ENCODE assay signal across 2 cellular contexts in genomic region chrX:103742339-103742738, GRCh38.
TF ChIP-seq lines count a peak whose summit lies in the region.

No MANE protein-coding gene starts in this region.

TF ChIP-seq in GM23338, 12 proteins besides CTCF, POLR2A, EP300 and RAD21 (continued from another document):
- TF ChIP-seq, protein P1, sequence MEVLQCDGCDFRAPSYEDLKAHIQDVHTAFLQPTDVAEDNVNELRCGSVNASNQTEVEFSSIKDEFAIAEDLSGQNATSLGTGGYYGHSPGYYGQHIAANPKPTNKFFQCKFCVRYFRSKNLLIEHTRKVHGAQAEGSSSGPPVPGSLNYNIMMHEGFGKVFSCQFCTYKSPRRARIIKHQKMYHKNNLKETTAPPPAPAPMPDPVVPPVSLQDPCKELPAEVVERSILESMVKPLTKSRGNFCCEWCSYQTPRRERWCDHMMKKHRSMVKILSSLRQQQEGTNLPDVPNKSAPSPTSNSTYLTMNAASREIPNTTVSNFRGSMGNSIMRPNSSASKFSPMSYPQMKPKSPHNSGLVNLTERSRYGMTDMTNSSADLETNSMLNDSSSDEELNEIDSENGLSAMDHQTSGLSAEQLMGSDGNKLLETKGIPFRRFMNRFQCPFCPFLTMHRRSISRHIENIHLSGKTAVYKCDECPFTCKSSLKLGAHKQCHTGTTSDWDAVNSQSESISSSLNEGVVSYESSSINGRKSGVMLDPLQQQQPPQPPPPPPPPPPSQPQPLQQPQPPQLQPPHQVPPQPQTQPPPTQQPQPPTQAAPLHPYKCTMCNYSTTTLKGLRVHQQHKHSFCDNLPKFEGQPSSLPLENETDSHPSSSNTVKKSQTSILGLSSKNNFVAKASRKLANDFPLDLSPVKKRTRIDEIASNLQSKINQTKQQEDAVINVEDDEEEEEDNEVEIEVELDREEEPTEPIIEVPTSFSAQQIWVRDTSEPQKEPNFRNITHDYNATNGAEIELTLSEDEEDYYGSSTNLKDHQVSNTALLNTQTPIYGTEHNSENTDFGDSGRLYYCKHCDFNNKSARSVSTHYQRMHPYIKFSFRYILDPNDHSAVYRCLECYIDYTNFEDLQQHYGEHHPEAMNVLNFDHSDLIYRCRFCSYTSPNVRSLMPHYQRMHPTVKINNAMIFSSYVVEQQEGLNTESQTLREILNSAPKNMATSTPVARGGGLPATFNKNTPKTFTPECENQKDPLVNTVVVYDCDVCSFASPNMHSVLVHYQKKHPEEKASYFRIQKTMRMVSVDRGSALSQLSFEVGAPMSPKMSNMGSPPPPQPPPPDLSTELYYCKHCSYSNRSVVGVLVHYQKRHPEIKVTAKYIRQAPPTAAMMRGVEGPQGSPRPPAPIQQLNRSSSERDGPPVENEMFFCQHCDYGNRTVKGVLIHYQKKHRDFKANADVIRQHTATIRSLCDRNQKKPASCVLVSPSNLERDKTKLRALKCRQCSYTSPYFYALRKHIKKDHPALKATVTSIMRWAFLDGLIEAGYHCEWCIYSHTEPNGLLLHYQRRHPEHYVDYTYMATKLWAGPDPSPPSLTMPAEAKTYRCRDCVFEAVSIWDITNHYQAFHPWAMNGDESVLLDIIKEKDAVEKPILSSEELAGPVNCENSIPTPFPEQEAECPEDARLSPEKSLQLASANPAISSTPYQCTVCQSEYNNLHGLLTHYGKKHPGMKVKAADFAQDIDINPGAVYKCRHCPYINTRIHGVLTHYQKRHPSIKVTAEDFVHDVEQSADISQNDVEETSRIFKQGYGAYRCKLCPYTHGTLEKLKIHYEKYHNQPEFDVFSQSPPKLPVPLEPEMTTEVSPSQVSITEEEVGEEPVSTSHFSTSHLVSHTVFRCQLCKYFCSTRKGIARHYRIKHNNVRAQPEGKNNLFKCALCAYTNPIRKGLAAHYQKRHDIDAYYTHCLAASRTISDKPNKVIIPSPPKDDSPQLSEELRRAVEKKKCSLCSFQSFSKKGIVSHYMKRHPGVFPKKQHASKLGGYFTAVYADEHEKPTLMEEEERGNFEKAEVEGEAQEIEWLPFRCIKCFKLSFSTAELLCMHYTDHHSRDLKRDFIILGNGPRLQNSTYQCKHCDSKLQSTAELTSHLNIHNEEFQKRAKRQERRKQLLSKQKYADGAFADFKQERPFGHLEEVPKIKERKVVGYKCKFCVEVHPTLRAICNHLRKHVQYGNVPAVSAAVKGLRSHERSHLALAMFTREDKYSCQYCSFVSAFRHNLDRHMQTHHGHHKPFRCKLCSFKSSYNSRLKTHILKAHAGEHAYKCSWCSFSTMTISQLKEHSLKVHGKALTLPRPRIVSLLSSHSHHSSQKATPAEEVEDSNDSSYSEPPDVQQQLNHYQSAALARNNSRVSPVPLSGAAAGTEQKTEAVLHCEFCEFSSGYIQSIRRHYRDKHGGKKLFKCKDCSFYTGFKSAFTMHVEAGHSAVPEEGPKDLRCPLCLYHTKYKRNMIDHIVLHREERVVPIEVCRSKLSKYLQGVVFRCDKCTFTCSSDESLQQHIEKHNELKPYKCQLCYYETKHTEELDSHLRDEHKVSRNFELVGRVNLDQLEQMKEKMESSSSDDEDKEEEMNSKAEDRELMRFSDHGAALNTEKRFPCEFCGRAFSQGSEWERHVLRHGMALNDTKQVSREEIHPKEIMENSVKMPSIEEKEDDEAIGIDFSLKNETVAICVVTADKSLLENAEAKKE (CRISPR knock-in tag; IDR thresholded peaks at IDR 0.05): no peak
- TF ChIP-seq REST (IDR thresholded peaks at IDR 0.05; ENCODE audit: unreplicated experiment) (no peak), JUNB (IDR thresholded peaks at IDR 0.05; ENCODE audit: unreplicated experiment) (no peak), ZNF331 (CRISPR knock-in tag; IDR thresholded peaks at IDR 0.05; ENCODE audit: low read depth) (no peak), ZNF114 (CRISPR knock-in tag; IDR thresholded peaks at IDR 0.05) (no peak), POLR2AphosphoS5 (IDR thresholded peaks at IDR 0.05; ENCODE audit: low read depth) (peak; percentile 56; the same call in 1 of the 2 replicates), NANOG (IDR thresholded peaks at IDR 0.05; ENCODE audit: borderline replicate concordance) (peak; percentile 96), CREB1 (CRISPR knock-in tag; IDR thresholded peaks at IDR 0.05; ENCODE audit: low read depth) (no peak)

TF ChIP-seq in WTC11, 78 proteins besides CTCF, POLR2A, EP300 and RAD21 (continued from another document):
- no peak for TF ChIP-seq ERG (CRISPR knock-in tag; IDR thresholded peaks at IDR 0.05)
- TF ChIP-seq MXD4 (CRISPR knock-in tag; IDR thresholded peaks at IDR 0.05; ENCODE audit: borderline replicate concordance): no peak
- TF ChIP-seq E2F4 (CRISPR knock-in tag; IDR thresholded peaks at IDR 0.05; ENCODE audit: borderline replicate concordance, low read depth): no peak
- no peak for TF ChIP-seq TEAD1 (CRISPR knock-in tag; IDR thresholded peaks at IDR 0.05)
- no peak for TF ChIP-seq ARID4B (CRISPR knock-in tag; IDR thresholded peaks at IDR 0.05; ENCODE audit: borderline replicate concordance)
- TF ChIP-seq ZSCAN18 (CRISPR knock-in tag; IDR thresholded peaks at IDR 0.05): no peak
- TF ChIP-seq NR2C2 (CRISPR knock-in tag; IDR thresholded peaks at IDR 0.05): no peak
- no peak for TF ChIP-seq CREM (CRISPR knock-in tag; IDR thresholded peaks at IDR 0.05)
- no peak for TF ChIP-seq TP53 (CRISPR knock-in tag; IDR thresholded peaks at IDR 0.05)
- TF ChIP-seq GTF2I (CRISPR knock-in tag; conservative IDR thresholded peaks at IDR 0.05): no peak
- TF ChIP-seq, protein P2, sequence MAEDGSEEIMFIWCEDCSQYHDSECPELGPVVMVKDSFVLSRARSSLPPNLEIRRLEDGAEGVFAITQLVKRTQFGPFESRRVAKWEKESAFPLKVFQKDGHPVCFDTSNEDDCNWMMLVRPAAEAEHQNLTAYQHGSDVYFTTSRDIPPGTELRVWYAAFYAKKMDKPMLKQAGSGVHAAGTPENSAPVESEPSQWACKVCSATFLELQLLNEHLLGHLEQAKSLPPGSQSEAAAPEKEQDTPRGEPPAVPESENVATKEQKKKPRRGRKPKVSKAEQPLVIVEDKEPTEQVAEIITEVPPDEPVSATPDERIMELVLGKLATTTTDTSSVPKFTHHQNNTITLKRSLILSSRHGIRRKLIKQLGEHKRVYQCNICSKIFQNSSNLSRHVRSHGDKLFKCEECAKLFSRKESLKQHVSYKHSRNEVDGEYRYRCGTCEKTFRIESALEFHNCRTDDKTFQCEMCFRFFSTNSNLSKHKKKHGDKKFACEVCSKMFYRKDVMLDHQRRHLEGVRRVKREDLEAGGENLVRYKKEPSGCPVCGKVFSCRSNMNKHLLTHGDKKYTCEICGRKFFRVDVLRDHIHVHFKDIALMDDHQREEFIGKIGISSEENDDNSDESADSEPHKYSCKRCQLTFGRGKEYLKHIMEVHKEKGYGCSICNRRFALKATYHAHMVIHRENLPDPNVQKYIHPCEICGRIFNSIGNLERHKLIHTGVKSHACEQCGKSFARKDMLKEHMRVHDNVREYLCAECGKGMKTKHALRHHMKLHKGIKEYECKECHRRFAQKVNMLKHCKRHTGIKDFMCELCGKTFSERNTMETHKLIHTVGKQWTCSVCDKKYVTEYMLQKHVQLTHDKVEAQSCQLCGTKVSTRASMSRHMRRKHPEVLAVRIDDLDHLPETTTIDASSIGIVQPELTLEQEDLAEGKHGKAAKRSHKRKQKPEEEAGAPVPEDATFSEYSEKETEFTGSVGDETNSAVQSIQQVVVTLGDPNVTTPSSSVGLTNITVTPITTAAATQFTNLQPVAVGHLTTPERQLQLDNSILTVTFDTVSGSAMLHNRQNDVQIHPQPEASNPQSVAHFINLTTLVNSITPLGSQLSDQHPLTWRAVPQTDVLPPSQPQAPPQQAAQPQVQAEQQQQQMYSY (CRISPR knock-in tag; IDR thresholded peaks at IDR 0.05): no peak
- TF ChIP-seq, protein P3, sequence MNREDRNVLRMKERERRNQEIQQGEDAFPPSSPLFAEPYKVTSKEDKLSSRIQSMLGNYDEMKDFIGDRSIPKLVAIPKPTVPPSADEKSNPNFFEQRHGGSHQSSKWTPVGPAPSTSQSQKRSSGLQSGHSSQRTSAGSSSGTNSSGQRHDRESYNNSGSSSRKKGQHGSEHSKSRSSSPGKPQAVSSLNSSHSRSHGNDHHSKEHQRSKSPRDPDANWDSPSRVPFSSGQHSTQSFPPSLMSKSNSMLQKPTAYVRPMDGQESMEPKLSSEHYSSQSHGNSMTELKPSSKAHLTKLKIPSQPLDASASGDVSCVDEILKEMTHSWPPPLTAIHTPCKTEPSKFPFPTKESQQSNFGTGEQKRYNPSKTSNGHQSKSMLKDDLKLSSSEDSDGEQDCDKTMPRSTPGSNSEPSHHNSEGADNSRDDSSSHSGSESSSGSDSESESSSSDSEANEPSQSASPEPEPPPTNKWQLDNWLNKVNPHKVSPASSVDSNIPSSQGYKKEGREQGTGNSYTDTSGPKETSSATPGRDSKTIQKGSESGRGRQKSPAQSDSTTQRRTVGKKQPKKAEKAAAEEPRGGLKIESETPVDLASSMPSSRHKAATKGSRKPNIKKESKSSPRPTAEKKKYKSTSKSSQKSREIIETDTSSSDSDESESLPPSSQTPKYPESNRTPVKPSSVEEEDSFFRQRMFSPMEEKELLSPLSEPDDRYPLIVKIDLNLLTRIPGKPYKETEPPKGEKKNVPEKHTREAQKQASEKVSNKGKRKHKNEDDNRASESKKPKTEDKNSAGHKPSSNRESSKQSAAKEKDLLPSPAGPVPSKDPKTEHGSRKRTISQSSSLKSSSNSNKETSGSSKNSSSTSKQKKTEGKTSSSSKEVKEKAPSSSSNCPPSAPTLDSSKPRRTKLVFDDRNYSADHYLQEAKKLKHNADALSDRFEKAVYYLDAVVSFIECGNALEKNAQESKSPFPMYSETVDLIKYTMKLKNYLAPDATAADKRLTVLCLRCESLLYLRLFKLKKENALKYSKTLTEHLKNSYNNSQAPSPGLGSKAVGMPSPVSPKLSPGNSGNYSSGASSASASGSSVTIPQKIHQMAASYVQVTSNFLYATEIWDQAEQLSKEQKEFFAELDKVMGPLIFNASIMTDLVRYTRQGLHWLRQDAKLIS (CRISPR knock-in tag; IDR thresholded peaks at IDR 0.05; ENCODE audit: borderline replicate concordance): no peak
